In genomic region chr3:127421943-127422662, GRCh38 we compare ENCODE assay signal across 18 cellular contexts.
DNase-seq lines count a peak whose midpoint lies in the region; ATAC-seq and TF ChIP-seq lines count a peak whose summit lies in the region.
"Had no signal": no experiment of that assay in that cellular context is flagged by ENCODE, and none has a peak within 500 bp of the region (broad histone marks: within the 10 kb centered on the region; RNA-seq: fewer than 3 reads in every experiment).

No MANE protein-coding gene starts in this region.

- no peak overlapping the region for H3K27ac ChIP-seq in GM23338 (ENCODE audit: low read depth)
- no peak overlapping the region for H3K27ac ChIP-seq in esophagus muscularis mucosa (replicated peaks in 1 of 4)
- H3K27ac ChIP-seq in CD4-positive, alpha-beta memory T cell (ENCODE audit: low read depth, low read length), result no peak overlapping the region
- H3K27ac ChIP-seq: GM23248 had no signal

- H3K36me3 Mint-ChIP-seq in GM23338 (ENCODE audit: low read depth), result no peaks in the 10 kb centered on the region
- no peaks in the 10 kb centered on the region for H3K36me3 Mint-ChIP-seq in osteocyte (ENCODE audit: unreplicated experiment)
- no peaks in the 10 kb centered on the region for H3K36me3 Mint-ChIP-seq in CD4-positive, alpha-beta memory T cell
- H3K36me3 Mint-ChIP-seq: CD8-positive, alpha-beta T cell had no signal

- H2AFZ ChIP-seq in GM23338, result peak overlapping the region; percentile 63; the same call in 1 of the 2 replicates
- H2AFZ ChIP-seq: GM23248 had no signal

- H3K9me2 ChIP-seq in GM23338 (ENCODE audit: insufficient read depth), result no peaks in the 10 kb centered on the region

- intact Hi-C loops in esophagus muscularis mucosa (cut with DNase I), result no loop called here
- intact Hi-C loops in CD4-positive, alpha-beta memory T cell (cut with micrococcal nuclease), result no loop called here

- no peaks in the 10 kb centered on the region for H3F3A ChIP-seq in GM23338 (replicated peaks; ENCODE audit: low read depth)

- no peak overlapping the region for H3K27ac Mint-ChIP-seq in GM23338
- no peak overlapping the region for H3K27ac Mint-ChIP-seq in osteocyte (ENCODE audit: unreplicated experiment)
- no peak overlapping the region for H3K27ac Mint-ChIP-seq in CD4-positive, alpha-beta memory T cell
- H3K27ac Mint-ChIP-seq: B cell; CD8-positive, alpha-beta T cell had no signal

- peaks cover 7% of the 10 kb centered on the region; the same call in 1 of the 2 replicates for H3K4me1 ChIP-seq in GM23338 (ENCODE audit: insufficient read depth)
- peaks cover 0 to 9% (median 4%) of the 10 kb centered on the region in 4 donors for H3K4me1 ChIP-seq in esophagus muscularis mucosa
- H3K4me1 ChIP-seq in CD4-positive, alpha-beta memory T cell (ENCODE audit: insufficient read depth, low read length), result no peaks in the 10 kb centered on the region

- no peak for TF ChIP-seq EP300 in esophagus muscularis mucosa (IDR thresholded peaks at IDR 0.05)

- no peak overlapping the region for H3K4me3 ChIP-seq in GM23338
- no peak overlapping the region for H3K4me3 ChIP-seq in esophagus muscularis mucosa
- no peak overlapping the region for H3K4me3 ChIP-seq in CD4-positive, alpha-beta memory T cell (ENCODE audit: low read length in 2 of 2)
- H3K4me3 ChIP-seq: GM23248 had no signal

- WGBS in esophagus muscularis mucosa, result 84% methylated on average over 10 of the region's 10 CpGs

- POLR2A ChIA-PET in CD4-positive, alpha-beta memory T cell (lab: Charles Lee; ENCODE audit: partially characterized antibody), result no interaction called here

- no peaks in the 10 kb centered on the region for H3K9me3 Mint-ChIP-seq in GM23338
- no peaks in the 10 kb centered on the region for H3K9me3 Mint-ChIP-seq in osteocyte (ENCODE audit: unreplicated experiment)
- no peaks in the 10 kb centered on the region for H3K9me3 Mint-ChIP-seq in CD4-positive, alpha-beta memory T cell
- H3K9me3 Mint-ChIP-seq: CD8-positive, alpha-beta T cell had no signal

- TF ChIP-seq CTCF in GM23338 (conservative IDR thresholded peaks at IDR 0.05; ENCODE audit: low read depth in 2 of 2) (no peak), esophagus muscularis mucosa (IDR thresholded peaks at IDR 0.05) (no peak), osteocyte (IDR thresholded peaks at IDR 0.05) (no peak)

- no peak for ATAC-seq in GM23338
- ATAC-seq: CD8-positive, alpha-beta T cell; SK-N-SH treated with all-trans-retinoic acid at 6 μM for 48 hours had no signal

- no peak overlapping the region for H3K4me2 ChIP-seq in GM23338

- peaks cover 21% of the 10 kb centered on the region for H3K27me3 Mint-ChIP-seq in GM23338 (ENCODE audit: insufficient read depth, low read depth, poor library complexity)
- H3K27me3 Mint-ChIP-seq in osteocyte (ENCODE audit: unreplicated experiment), result peaks cover 64% of the 10 kb centered on the region
- H3K27me3 Mint-ChIP-seq in CD4-positive, alpha-beta memory T cell, result peaks cover 12 to 28% of the 10 kb centered on the region in 2 donors

- no peaks in the 10 kb centered on the region for H3K79me2 ChIP-seq in GM23338 (replicated peaks; ENCODE audit: insufficient read depth)

- H3K9me3 ChIP-seq in esophagus muscularis mucosa, result no peaks in the 10 kb centered on the region
- no peaks in the 10 kb centered on the region for H3K9me3 ChIP-seq in CD4-positive, alpha-beta memory T cell (ENCODE audit: control insufficient read depth in 1 of 2, low read length in 2 of 2)

- TF ChIP-seq POLR2A in esophagus muscularis mucosa (IDR thresholded peaks at IDR 0.05; ENCODE audit: low read depth), result no peak

- H3K36me3 ChIP-seq in GM23338 (ENCODE audit: insufficient read depth) (no peaks in the 10 kb centered on the region), esophagus muscularis mucosa (no peaks in the 10 kb centered on the region)
- no peaks in the 10 kb centered on the region for H3K36me3 ChIP-seq in CD4-positive, alpha-beta memory T cell (ENCODE audit: insufficient read depth, low read length)

- DNase-seq in GM23338 (ENCODE audit: low spot score) (no peak), esophagus muscularis mucosa (ENCODE audit: extremely low spot score) (peak; percentile 74), osteocyte (ENCODE audit: extremely low spot score, unreplicated experiment) (peak; percentile 76), cortex of kidney (lab: John Stamatoyannopoulos, UW) (no peak), medulla oblongata (ENCODE audit: extremely low spot score) (no peak)
- DNase-seq in activated CD8-positive, alpha-beta memory T cell treated with anti-CD3 and anti-CD28 coated beads, Interleukin-2, amount 50 U/mL, for 48 hours, result peak; percentile 17
- no peak for DNase-seq in CD4-positive, alpha-beta memory T cell
- DNase-seq: DND-41, GM23248, KBM-7, MV-4-11, NCI-H187 treated with DMSO at 0.1 percent for 48 hours, NCI-H446 treated with DMSO at 0.1 percent for 48 hours, NCI-H774, SHP77 had no signal

- H3K4me1 Mint-ChIP-seq in GM23338 (peaks cover 54% of the 10 kb centered on the region), osteocyte (ENCODE audit: unreplicated experiment) (no peaks in the 10 kb centered on the region)
- no peaks in the 10 kb centered on the region for H3K4me1 Mint-ChIP-seq in CD4-positive, alpha-beta memory T cell
- H3K4me1 Mint-ChIP-seq: B cell had no signal

- H3K27me3 ChIP-seq in GM23338 (ENCODE audit: insufficient read depth) (no peaks in the 10 kb centered on the region), esophagus muscularis mucosa (peaks cover 0 to 87% (median 2%) of the 10 kb centered on the region in 4 donors)
- no peaks in the 10 kb centered on the region for H3K27me3 ChIP-seq in CD4-positive, alpha-beta memory T cell (ENCODE audit: insufficient read depth, low read length)

- H3K4me3 Mint-ChIP-seq in GM23338, result no peak overlapping the region; the same call in 2 of the 3 replicates
- H3K4me3 Mint-ChIP-seq in osteocyte (ENCODE audit: unreplicated experiment), result no peak overlapping the region
- no peak overlapping the region for H3K4me3 Mint-ChIP-seq in CD4-positive, alpha-beta memory T cell
- H3K4me3 Mint-ChIP-seq: B cell; CD8-positive, alpha-beta T cell had no signal

- H4K20me1 ChIP-seq in GM23338 (replicated peaks; ENCODE audit: insufficient read depth), result no peaks in the 10 kb centered on the region

- CTCF ChIA-PET in CD4-positive, alpha-beta memory T cell (lab: Charles Lee; ENCODE audit: partially characterized antibody), result interaction anchor here (1.1 kb wide), 1 partner anchor 18 kb away, joined by 3 read pairs; no protein-coding TSS in a partner anchor

TF ChIP-seq in GM23338, 12 proteins besides CTCF, POLR2A, EP300 and RAD21:
- TF ChIP-seq ZNF114 (CRISPR knock-in tag; IDR thresholded peaks at IDR 0.05) (no peak), EZH2 (IDR thresholded peaks at IDR 0.05; ENCODE audit: low read depth, unreplicated experiment) (no peak), NANOG (IDR thresholded peaks at IDR 0.05; ENCODE audit: borderline replicate concordance) (no peak), EZH2phosphoT487 (IDR thresholded peaks at IDR 0.05; ENCODE audit: unreplicated experiment) (no peak), STAT1 (IDR thresholded peaks at IDR 0.05; ENCODE audit: unreplicated experiment) (no peak)
- TF ChIP-seq, protein P1, sequence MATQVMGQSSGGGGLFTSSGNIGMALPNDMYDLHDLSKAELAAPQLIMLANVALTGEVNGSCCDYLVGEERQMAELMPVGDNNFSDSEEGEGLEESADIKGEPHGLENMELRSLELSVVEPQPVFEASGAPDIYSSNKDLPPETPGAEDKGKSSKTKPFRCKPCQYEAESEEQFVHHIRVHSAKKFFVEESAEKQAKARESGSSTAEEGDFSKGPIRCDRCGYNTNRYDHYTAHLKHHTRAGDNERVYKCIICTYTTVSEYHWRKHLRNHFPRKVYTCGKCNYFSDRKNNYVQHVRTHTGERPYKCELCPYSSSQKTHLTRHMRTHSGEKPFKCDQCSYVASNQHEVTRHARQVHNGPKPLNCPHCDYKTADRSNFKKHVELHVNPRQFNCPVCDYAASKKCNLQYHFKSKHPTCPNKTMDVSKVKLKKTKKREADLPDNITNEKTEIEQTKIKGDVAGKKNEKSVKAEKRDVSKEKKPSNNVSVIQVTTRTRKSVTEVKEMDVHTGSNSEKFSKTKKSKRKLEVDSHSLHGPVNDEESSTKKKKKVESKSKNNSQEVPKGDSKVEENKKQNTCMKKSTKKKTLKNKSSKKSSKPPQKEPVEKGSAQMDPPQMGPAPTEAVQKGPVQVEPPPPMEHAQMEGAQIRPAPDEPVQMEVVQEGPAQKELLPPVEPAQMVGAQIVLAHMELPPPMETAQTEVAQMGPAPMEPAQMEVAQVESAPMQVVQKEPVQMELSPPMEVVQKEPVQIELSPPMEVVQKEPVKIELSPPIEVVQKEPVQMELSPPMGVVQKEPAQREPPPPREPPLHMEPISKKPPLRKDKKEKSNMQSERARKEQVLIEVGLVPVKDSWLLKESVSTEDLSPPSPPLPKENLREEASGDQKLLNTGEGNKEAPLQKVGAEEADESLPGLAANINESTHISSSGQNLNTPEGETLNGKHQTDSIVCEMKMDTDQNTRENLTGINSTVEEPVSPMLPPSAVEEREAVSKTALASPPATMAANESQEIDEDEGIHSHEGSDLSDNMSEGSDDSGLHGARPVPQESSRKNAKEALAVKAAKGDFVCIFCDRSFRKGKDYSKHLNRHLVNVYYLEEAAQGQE (IDR thresholded peaks at IDR 0.05; ENCODE audit: unreplicated experiment), result no peak

Comparison
In these comparisons a context has a peak if more than half of its experiments do, and no peak if none do; other contexts are left out.
1. DNase-seq: peak in activated CD8-positive, alpha-beta memory T cell treated with anti-CD3 and anti-CD28 coated beads, Interleukin-2, amount 50 U/mL, for 48 hours (single experiment), esophagus muscularis mucosa (single experiment) and osteocyte (single experiment); none in GM23338 (single experiment), CD4-positive, alpha-beta memory T cell (0 of 5), cortex of kidney (single experiment) and medulla oblongata (single experiment).